In the genomic region with DNA sequence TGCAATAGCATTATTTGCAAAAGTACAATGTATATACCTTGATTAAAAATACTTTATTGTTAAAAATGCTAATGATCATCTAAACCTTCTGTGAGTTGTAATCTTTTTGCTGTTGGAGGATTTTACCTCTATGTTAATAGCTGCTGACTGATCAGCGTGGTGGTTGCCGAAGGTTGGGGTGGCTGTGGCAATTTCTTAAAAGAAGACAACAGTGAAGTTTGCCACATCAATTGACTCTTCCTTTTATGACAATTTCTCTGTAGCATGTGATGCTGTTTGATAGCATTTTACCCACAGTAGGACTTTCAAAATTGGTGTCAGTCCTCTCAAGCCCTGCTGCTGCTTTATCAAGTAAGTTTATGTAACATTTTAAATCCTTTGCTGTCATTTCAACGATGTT, we compare ENCODE assay signal across 26 cellular contexts.
"Had no signal": no experiment of that assay in that cellular context is flagged by ENCODE, and none has a peak within 500 bp of the region (broad histone marks: within the 10 kb centered on the region; RNA-seq: fewer than 3 reads in every experiment).

No MANE protein-coding gene starts in this region.

- H3K27ac ChIP-seq: esophagus squamous epithelium, heart right ventricle, left lung, pancreas, right lobe of liver, suprapubic skin, transverse colon, upper lobe of right lung, uterus had no signal

- ATAC-seq: effector memory CD8-positive, alpha-beta T cell; heart right ventricle; left cardiac atrium; left lung; naive thymus-derived CD4-positive, alpha-beta T cell; pancreas; right lobe of liver; stimulated activated naive CD8-positive, alpha-beta T cell treated with anti-CD3 and anti-CD28 coated beads, Interleukin-15, amount 100 ng/mL, for 72 hours; upper lobe of right lung had no signal

- H3K4me3 ChIP-seq: esophagus squamous epithelium, heart right ventricle, left lung, pancreas, right lobe of liver, suprapubic skin, transverse colon, upper lobe of right lung, uterus had no signal

- H3K27ac Mint-ChIP-seq: effector memory CD8-positive, alpha-beta T cell; naive thymus-derived CD4-positive, alpha-beta T cell; nephron progenitor cell had no signal

- H3K36me3 ChIP-seq: esophagus squamous epithelium, heart right ventricle, left lung, pancreas, right lobe of liver, suprapubic skin, transverse colon, upper lobe of right lung, uterus had no signal

- H3K4me1 ChIP-seq: right lobe of liver, suprapubic skin had no signal

- DNase-seq: cortex of kidney; effector memory CD8-positive, alpha-beta T cell; erythroblast; esophagus squamous epithelium; foreskin melanocyte; glutamatergic neuron; heart right ventricle; hippocampal formation; left cardiac atrium; left lung; mesendoderm; midbrain; naive thymus-derived CD4-positive, alpha-beta T cell; nephron progenitor cell; occipital lobe; pancreas; right lobe of liver; small intestine; stimulated activated CD4-positive, alpha-beta T cell treated with anti-CD3 and anti-CD28 coated beads, Interleukin-15, amount 100 ng/mL, for 24 hours; stimulated activated CD4-positive, alpha-beta T cell treated with anti-CD3 and anti-CD28 coated beads, Interleukin-2, amount 100 ng/mL, for 48 hours; stimulated activated naive CD4-positive, alpha-beta T cell; stimulated activated naive CD8-positive, alpha-beta T cell treated with anti-CD3 and anti-CD28 coated beads, Interleukin-15, amount 100 ng/mL, for 72 hours; transverse colon; upper lobe of right lung; uterus had no signal

- H3K9me3 ChIP-seq: esophagus squamous epithelium, left lung, pancreas, right lobe of liver, suprapubic skin, transverse colon, upper lobe of right lung, uterus had no signal

- H3K4me3 Mint-ChIP-seq: effector memory CD8-positive, alpha-beta T cell; nephron progenitor cell; stimulated activated naive CD8-positive, alpha-beta T cell treated with anti-CD3 and anti-CD28 coated beads, Interleukin-15, amount 100 ng/mL, for 72 hours had no signal

- H3K27me3 ChIP-seq: esophagus squamous epithelium, heart right ventricle, left lung, pancreas, right lobe of liver, suprapubic skin, transverse colon, upper lobe of right lung, uterus had no signal
